Comparison of ENCODE assay signal across 12 cellular contexts in the genomic region with DNA sequence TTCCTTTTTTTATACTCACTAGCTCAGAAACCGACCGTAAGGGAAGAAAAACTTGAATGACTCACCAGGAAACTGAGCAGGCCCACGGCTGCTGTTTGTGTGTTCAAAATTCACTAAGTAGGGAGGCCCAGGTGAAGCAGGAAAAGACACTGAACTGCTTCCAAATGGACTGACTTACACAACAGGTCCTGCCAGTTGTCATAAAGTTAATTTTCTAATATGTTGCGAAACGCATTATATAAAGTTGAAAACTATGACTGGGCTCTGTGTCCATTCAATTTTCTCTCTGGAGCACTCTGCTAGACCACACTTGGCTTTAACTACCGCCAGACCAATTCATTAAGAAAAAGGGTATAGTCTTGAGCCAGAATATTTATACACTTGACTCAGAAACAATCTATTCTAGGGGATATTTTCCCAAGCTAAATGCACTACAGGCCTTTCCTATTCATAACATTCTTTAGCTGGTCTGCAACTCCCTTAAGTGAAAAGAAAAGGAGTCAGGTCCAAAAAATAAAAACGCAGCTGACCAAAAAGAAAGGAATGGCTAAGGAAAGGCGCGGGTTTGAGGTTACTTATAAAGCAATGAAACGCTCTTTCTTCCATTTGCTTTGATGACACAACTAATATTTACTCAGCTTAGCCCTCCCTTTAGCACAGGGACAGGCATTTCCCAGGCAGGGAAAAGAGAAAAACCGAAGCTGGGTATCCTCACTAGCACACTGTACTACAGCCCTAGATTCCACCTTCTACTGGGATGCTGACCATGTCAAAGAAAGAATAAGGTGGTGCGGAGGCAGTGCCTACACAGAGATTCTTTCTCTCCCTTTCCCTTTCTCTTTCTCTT.
A peak's percentile ranks its signal among the peaks of the same experiment; 100 is the strongest.
DNase-seq lines count a peak whose midpoint lies in the region; ATAC-seq and TF ChIP-seq lines count a peak whose summit lies in the region.
"Had no signal": no experiment of that assay in that cellular context is flagged by ENCODE, and none has a peak within 500 bp of the region (broad histone marks: within the 10 kb centered on the region; RNA-seq: fewer than 3 reads in every experiment).

No MANE protein-coding gene starts in this region.

- no peak overlapping the region for H3K4me3 Mint-ChIP-seq in MCF 10A (ENCODE audit: unreplicated experiment)

- 31 to 34% methylated on average over 12 of the region's 12 CpGs for WGBS in tibial nerve, 2 donors

- TF ChIP-seq CTCF in MCF 10A (IDR thresholded peaks at IDR 0.05; ENCODE audit: unreplicated experiment) (no peak), tibial nerve (IDR thresholded peaks at IDR 0.05) (no peak)

- H3K27me3 ChIP-seq in tibial nerve, result no peaks in the 10 kb centered on the region

- H3K9me3 Mint-ChIP-seq in MCF 10A (ENCODE audit: unreplicated experiment), result no peaks in the 10 kb centered on the region

- no peak for TF ChIP-seq EP300 in tibial nerve (IDR thresholded peaks at IDR 0.05)

- H3K27ac ChIP-seq in tibial nerve, result peak overlapping the region in 3 of 4 donors; percentile 4 to 37 (median 14)
- H3K27ac ChIP-seq: parathyroid adenoma had no signal

- no TSS peak for BruUV-seq in MCF 10A (replicated peaks; lab: Mats Ljungman, UMichigan)

- ATAC-seq in GM19463 (IDR thresholded peaks at IDR 0.05; ENCODE audit: unreplicated experiment), result no peak

- peaks cover 21% of the 10 kb centered on the region for H3K4me1 Mint-ChIP-seq in MCF 10A (ENCODE audit: insufficient read depth, unreplicated experiment)

- peak overlapping the region; percentile 9 for H3K27ac Mint-ChIP-seq in MCF 10A (ENCODE audit: low read depth, unreplicated experiment)
- H3K27ac Mint-ChIP-seq: activated T-helper 2 cell treated with anti-CD3 and anti-CD28 coated beads, Interferon-gamma antibody, Interleukin-2, Interleukin-4, amounts not matched to agents 10 μg/mL and 5 μg/mL and 100 μg/mL, durations not matched to agents 14 hours and 24 hours and 36 hours had no signal

- POLR2A ChIA-PET in MCF 10A (lab: Yijun Ruan, JAX), result interaction anchor here (0.6 to 1.4 kb wide), 9 partner anchors 9 to 556 kb away, joined by 3 to 4 read pairs (median 3); no protein-coding TSS in a partner anchor

- H3K4me1 ChIP-seq in tibial nerve, result peaks cover 0 to 21% (median 8%) of the 10 kb centered on the region in 4 donors

- H3K27me3 Mint-ChIP-seq in MCF 10A (ENCODE audit: insufficient read depth, unreplicated experiment), result no peaks in the 10 kb centered on the region

- CTCF ChIA-PET in MCF 10A (lab: Yijun Ruan, JAX), result interaction anchor here (0.5 to 1.2 kb wide), 10 partner anchors 13 to 261 kb away, joined by 3 to 8 read pairs (median 3); no protein-coding TSS in a partner anchor

- intact Hi-C loops in MCF 10A (cut with micrococcal nuclease), result loop anchor here (1.0 to 5.0 kb wide), 2 partner anchors 277 to 631 kb away; no protein-coding TSS in a partner anchor

- H3K4me3 ChIP-seq in tibial nerve, result no peak overlapping the region

- TF ChIP-seq POLR2A in tibial nerve (IDR thresholded peaks at IDR 0.05), result no peak

- DNase-seq in HPDE6-E6E7 (ENCODE audit: extremely low spot score) (peak; percentile 76), MCF 10A (ENCODE audit: unreplicated experiment) (peak; percentile 95), left kidney (ENCODE audit: low read depth, low spot score) (peak; percentile 49), tibial nerve (ENCODE audit: low spot score in 2 of 2) (peak in 1 of 2 donors; percentile 8), NCI-H2081 (lab: John Stamatoyannopoulos, UW) (no peak), NCI-H1694 (lab: John Stamatoyannopoulos, UW) (no peak), NOMO-1 treated with dmso at 0.1 percent for 144 hours (lab: John Stamatoyannopoulos, UW; ENCODE audit: unreplicated experiment) (no peak)
- DNase-seq: MM.1S; stimulated activated CD8-positive, alpha-beta memory T cell treated with anti-CD3 and anti-CD28 coated beads, Interleukin-4, amount 100 ng/mL, for 48 hours had no signal

- H3K36me3 ChIP-seq in tibial nerve, result no peaks in the 10 kb centered on the region

- no peaks in the 10 kb centered on the region for H3K36me3 Mint-ChIP-seq in MCF 10A (ENCODE audit: insufficient read depth, unreplicated experiment)

- no peaks in the 10 kb centered on the region for H3K9me3 ChIP-seq in tibial nerve

Comparison
In these comparisons a context has a peak if more than half of its experiments do, and no peak if none do; other contexts are left out.
1. DNase-seq: peak in HPDE6-E6E7 (single experiment), MCF 10A (single experiment) and left kidney (single experiment); none in NCI-H2081 (0 of 2), NCI-H1694 (single experiment) and NOMO-1 treated with dmso at 0.1 percent for 144 hours (single experiment).